In genomic region chr6:149016716-149017115, GRCh38 we compare ENCODE assay signal across 22 cellular contexts.
DNase-seq lines count a peak whose midpoint lies in the region; ATAC-seq, FAIRE-seq and TF ChIP-seq lines count a peak whose summit lies in the region.
"Had no signal": no experiment of that assay in that cellular context is flagged by ENCODE, and none has a peak within 500 bp of the region (broad histone marks: within the 10 kb centered on the region; RNA-seq: fewer than 3 reads in every experiment).

No MANE protein-coding gene starts in this region.

- FAIRE-seq in small intestine (lab: Jason Lieb, UNC), result no peak
- FAIRE-seq: D721Med, GM12878, GM18507, H54 had no signal

- 0 out of 2 replicates have a peak, but pooled peaks cover 6% of the 10 kb centered on the region for H3K36me3 ChIP-seq in GM23338 (ENCODE audit: insufficient read depth)
- peaks cover 0 to 6% (median 0%) of the 10 kb centered on the region in 9 donors for H3K36me3 ChIP-seq in heart right ventricle
- H3K36me3 ChIP-seq in small intestine (ENCODE audit: control insufficient read depth in 2 of 2, insufficient read depth in 2 of 2, low read length in 2 of 2), result no peaks in the 10 kb centered on the region
- H3K36me3 ChIP-seq: HAP-1 had no signal

- no peaks in the 10 kb centered on the region for H4K20me1 ChIP-seq in GM23338 (replicated peaks; ENCODE audit: insufficient read depth)
- H4K20me1 ChIP-seq: BLaER1 had no signal

- TF ChIP-seq CTCF in GM23338 (conservative IDR thresholded peaks at IDR 0.05; ENCODE audit: low read depth in 2 of 2) (no peak), glutamatergic neuron (IDR thresholded peaks at IDR 0.05; ENCODE audit: partially characterized antibody, unreplicated experiment) (no peak), heart right ventricle (IDR thresholded peaks at IDR 0.05) (no peak)

- peak overlapping the region; percentile 86 for H3K27ac Mint-ChIP-seq in GM23338
- peak overlapping the region; percentile 53 for H3K27ac Mint-ChIP-seq in T-helper 17 cell
- H3K27ac Mint-ChIP-seq in glutamatergic neuron (ENCODE audit: unreplicated experiment), result peak overlapping the region; percentile 14
- H3K27ac Mint-ChIP-seq: B cell; CD4-positive, alpha-beta T cell; HFFc6 had no signal

- H3K4me1 Mint-ChIP-seq in GM23338, result peaks cover 59% of the 10 kb centered on the region
- peaks cover 9% of the 10 kb centered on the region for H3K4me1 Mint-ChIP-seq in T-helper 17 cell
- peaks cover 32% of the 10 kb centered on the region for H3K4me1 Mint-ChIP-seq in glutamatergic neuron (ENCODE audit: low read depth, unreplicated experiment)
- H3K4me1 Mint-ChIP-seq: B cell; CD8-positive, alpha-beta memory T cell had no signal

- H3K9me3 ChIP-seq in T-helper 17 cell (ENCODE audit: control insufficient read depth, low read length, poor library complexity, severe bottlenecking), result no peaks in the 10 kb centered on the region
- H3K9me3 ChIP-seq in heart right ventricle, result no peaks in the 10 kb centered on the region
- no peaks in the 10 kb centered on the region for H3K9me3 ChIP-seq in small intestine (ENCODE audit: control insufficient read depth, low read depth)
- H3K9me3 ChIP-seq: BLaER1, HAP-1 had no signal

- H3K9me2 ChIP-seq in GM23338 (ENCODE audit: insufficient read depth), result no peaks in the 10 kb centered on the region

- no peak overlapping the region for H3K4me2 ChIP-seq in GM23338

- WGBS in heart right ventricle, 2 donors, result 94 to 97% methylated on average over 7 of the region's 7 CpGs
- WGBS in small intestine, 3 donors, result 86 to 91% (median 86%) methylated on average over 7 of the region's 7 CpGs

- H3K79me2 ChIP-seq in GM23338 (replicated peaks; ENCODE audit: insufficient read depth), result no peaks in the 10 kb centered on the region; the same call in 1 of the 2 replicates

- H2AFZ ChIP-seq in GM23338, result no peak overlapping the region
- H2AFZ ChIP-seq: GM23248 had no signal

- H3K27ac ChIP-seq in GM23338 (ENCODE audit: low read depth), result no peak overlapping the region
- H3K27ac ChIP-seq in heart right ventricle, result no peak overlapping the region
- no peak overlapping the region for H3K27ac ChIP-seq in small intestine (ENCODE audit: low read depth in 1 of 2, low read length in 1 of 2)
- H3K27ac ChIP-seq: BLaER1 had no signal

- intact Hi-C loops in heart right ventricle (cut with DNase I), result no loop called here

- H3K36me3 Mint-ChIP-seq in GM23338 (ENCODE audit: low read depth), result peaks cover 41% of the 10 kb centered on the region
- peaks cover 5% of the 10 kb centered on the region for H3K36me3 Mint-ChIP-seq in T-helper 17 cell (ENCODE audit: low read depth)
- no peaks in the 10 kb centered on the region for H3K36me3 Mint-ChIP-seq in glutamatergic neuron (ENCODE audit: unreplicated experiment)
- H3K36me3 Mint-ChIP-seq: CD14-positive monocyte had no signal

- peaks cover 27% of the 10 kb centered on the region for H3K4me1 ChIP-seq in GM23338 (ENCODE audit: insufficient read depth)
- H3K4me1 ChIP-seq in heart right ventricle, result peaks cover 0 to 17% (median 0%) of the 10 kb centered on the region in 9 donors
- no peaks in the 10 kb centered on the region for H3K4me1 ChIP-seq in small intestine (ENCODE audit: control insufficient read depth in 2 of 2, insufficient read depth in 1 of 2, low read depth in 1 of 2, low read length in 1 of 2)
- H3K4me1 ChIP-seq: HAP-1 had no signal

- H3K27me3 Mint-ChIP-seq in GM23338 (ENCODE audit: insufficient read depth, low read depth, poor library complexity) (peaks cover 13% of the 10 kb centered on the region), T-helper 17 cell (no peaks in the 10 kb centered on the region), glutamatergic neuron (ENCODE audit: unreplicated experiment) (no peaks in the 10 kb centered on the region)
- H3K27me3 Mint-ChIP-seq: B cell; CD4-positive, alpha-beta T cell; CD8-positive, alpha-beta memory T cell had no signal

- H3K4me3 ChIP-seq in GM23338 (no peak overlapping the region), heart right ventricle (no peak overlapping the region), small intestine (ENCODE audit: low read depth in 1 of 2, low read length in 2 of 2) (no peak overlapping the region)
- H3K4me3 ChIP-seq: BLaER1, GM12878, GM23248, HAP-1 had no signal

- no peaks in the 10 kb centered on the region; the same call in 1 of the 2 replicates for H3F3A ChIP-seq in GM23338 (replicated peaks; ENCODE audit: low read depth)

- no peak overlapping the region for H3K4me3 Mint-ChIP-seq in GM23338
- H3K4me3 Mint-ChIP-seq in T-helper 17 cell, result no peak overlapping the region
- no peak overlapping the region for H3K4me3 Mint-ChIP-seq in glutamatergic neuron (ENCODE audit: unreplicated experiment)
- H3K4me3 Mint-ChIP-seq: B cell; CD14-positive monocyte; CD4-positive, alpha-beta T cell; CD8-positive, alpha-beta memory T cell; HFFc6 had no signal

- H3K27me3 ChIP-seq in GM23338 (ENCODE audit: insufficient read depth) (no peaks in the 10 kb centered on the region), heart right ventricle (no peaks in the 10 kb centered on the region), small intestine (ENCODE audit: control insufficient read depth in 2 of 2, insufficient read depth in 2 of 2, low read length in 2 of 2) (no peaks in the 10 kb centered on the region)
- H3K27me3 ChIP-seq: BLaER1 had no signal

- H3K9me3 Mint-ChIP-seq in GM23338 (no peaks in the 10 kb centered on the region), glutamatergic neuron (ENCODE audit: unreplicated experiment) (no peaks in the 10 kb centered on the region)
- H3K9me3 Mint-ChIP-seq: CD4-positive, alpha-beta T cell; CD8-positive, alpha-beta memory T cell; HFFc6 had no signal

- ATAC-seq in GM23338 (no peak), T-helper 17 cell (no peak), heart right ventricle (no peak)

- DNase-seq in GM23338 (ENCODE audit: low spot score), result no peak
- DNase-seq in T-helper 17 cell, result no peak
- DNase-seq in glutamatergic neuron, result no peak
- no peak for DNase-seq in AML-193 (lab: John Stamatoyannopoulos, UW)
- no peak for DNase-seq in heart right ventricle
- DNase-seq in small intestine, result no peak
- DNase-seq: CD4-positive, alpha-beta T cell; CD8-positive, alpha-beta memory T cell; DMS 273 treated with DMSO at 0.1 percent for 48 hours; DMS79; EL; GDM1; GM23248; HFFc6 had no signal

TF ChIP-seq in GM23338, 12 proteins besides CTCF, POLR2A, EP300 and RAD21 (continues in another document):
- TF ChIP-seq CREB1 (CRISPR knock-in tag; IDR thresholded peaks at IDR 0.05; ENCODE audit: low read depth) (no peak), ZNF114 (CRISPR knock-in tag; IDR thresholded peaks at IDR 0.05) (no peak), EZH2phosphoT487 (IDR thresholded peaks at IDR 0.05; ENCODE audit: unreplicated experiment) (no peak), REST (IDR thresholded peaks at IDR 0.05; ENCODE audit: unreplicated experiment) (no peak), STAT1 (IDR thresholded peaks at IDR 0.05; ENCODE audit: unreplicated experiment) (no peak), ZNF331 (CRISPR knock-in tag; IDR thresholded peaks at IDR 0.05; ENCODE audit: low read depth) (no peak), JUNB (IDR thresholded peaks at IDR 0.05; ENCODE audit: unreplicated experiment) (no peak), EZH2 (IDR thresholded peaks at IDR 0.05; ENCODE audit: low read depth, unreplicated experiment) (no peak), ETS1 (IDR thresholded peaks at IDR 0.05) (no peak), NANOG (IDR thresholded peaks at IDR 0.05; ENCODE audit: borderline replicate concordance) (no peak), POLR2AphosphoS5 (IDR thresholded peaks at IDR 0.05; ENCODE audit: low read depth) (no peak)

Comparison
In these comparisons a context has a peak if more than half of its experiments do, and no peak if none do; other contexts are left out.
1. H3K27ac Mint-ChIP-seq: peak in every context shown above with its lines; median percentile 86 in GM23338; 53 in T-helper 17 cell; 14 in glutamatergic neuron.